Comparison of ENCODE assay signal across 9 cellular contexts in genomic region chr14:95683793-95684192, GRCh38. TPM values are rescaled to one million over a fixed set of nuclear protein-coding genes. Genes with fewer than 3 reads are reported as not detected.
DNase-seq lines count a peak whose midpoint lies in the region; ATAC-seq and TF ChIP-seq lines count a peak whose summit lies in the region.
"Had no signal": no experiment of that assay in that cellular context is flagged by ENCODE, and none has a peak within 500 bp of the region (broad histone marks: within the 10 kb centered on the region; RNA-seq: fewer than 3 reads in every experiment).

No MANE protein-coding gene starts in this region.

- H3K9me3 ChIP-seq in colonic mucosa, result no peaks in the 10 kb centered on the region
- no peaks in the 10 kb centered on the region for H3K9me3 ChIP-seq in smooth muscle cell (replicated peaks; ENCODE audit: low read depth)

- no peaks in the 10 kb centered on the region for H4K20me1 ChIP-seq in smooth muscle cell (ENCODE audit: low read depth)

- H3K9ac ChIP-seq in colonic mucosa (ENCODE audit: low read depth in 2 of 2, low read length in 2 of 2) (no peak overlapping the region), smooth muscle cell (ENCODE audit: low read depth) (no peak overlapping the region)

- WGBS in smooth muscle cell (ENCODE audit: low lambda C conversion rate), result 54% methylated on average over 4 of the region's 4 CpGs

- H3F3A ChIP-seq in smooth muscle cell (ENCODE audit: low read depth), result no peaks in the 10 kb centered on the region

- H3K27ac ChIP-seq in colonic mucosa (no peak overlapping the region), smooth muscle cell (ENCODE audit: low read depth) (no peak overlapping the region)

- TF ChIP-seq CTCF in colonic mucosa (IDR thresholded peaks at IDR 0.05) (peak; percentile 54), smooth muscle cell (IDR thresholded peaks at IDR 0.05; ENCODE audit: borderline replicate concordance, insufficient read depth, poor library complexity, severe bottlenecking) (peak; percentile 19)

- H3K27me3 ChIP-seq in colonic mucosa, result no peaks in the 10 kb centered on the region
- H3K27me3 ChIP-seq in smooth muscle cell (ENCODE audit: low read depth), result no peaks in the 10 kb centered on the region

- no peaks in the 10 kb centered on the region for H3K79me2 ChIP-seq in smooth muscle cell (ENCODE audit: low read depth)

- no peak overlapping the region for H2AFZ ChIP-seq in smooth muscle cell (ENCODE audit: low read depth)

- H3K36me3 ChIP-seq in colonic mucosa (no peaks in the 10 kb centered on the region), smooth muscle cell (ENCODE audit: low read depth) (no peaks in the 10 kb centered on the region)

- no peak overlapping the region for H3K4me2 ChIP-seq in smooth muscle cell

- DNase-seq in SIG-M5 treated with dmso at 0.1 percent for 504 hours (lab: John Stamatoyannopoulos, UW; ENCODE audit: unreplicated experiment) (peak; percentile 12), SIG-M5 (lab: John Stamatoyannopoulos, UW) (no peak), NCI-H69 (lab: John Stamatoyannopoulos, UW) (peak; percentile 71), colonic mucosa (peak; percentile 22), smooth muscle cell (lab: John Stamatoyannopoulos, UW; ENCODE audit: unreplicated experiment) (no peak), amniotic stem cell (lab: John Stamatoyannopoulos, UW) (no peak)

- H3K4me1 ChIP-seq in colonic mucosa (no peaks in the 10 kb centered on the region), smooth muscle cell (ENCODE audit: low read depth) (no peaks in the 10 kb centered on the region)

- ATAC-seq in HG03520 (IDR thresholded peaks at IDR 0.05; ENCODE audit: unreplicated experiment) (no peak), GM21786 (IDR thresholded peaks at IDR 0.05; ENCODE audit: unreplicated experiment) (no peak)
- ATAC-seq: naive thymus-derived CD8-positive, alpha-beta T cell had no signal

- intact Hi-C loops in colonic mucosa (cut with DNase I), result loop anchor here (2.0 kb wide), 1 partner anchor 123 kb away; no protein-coding TSS in a partner anchor

- H3K4me3 ChIP-seq in colonic mucosa, result no peak overlapping the region
- no peak overlapping the region for H3K4me3 ChIP-seq in smooth muscle cell

RNA-seq across cellular contexts. Expression of gene TCL1B, which starts 2.4 kb away (rescaled TPM):
- total RNA-seq in colonic mucosa (not detected), smooth muscle cell (not detected in 2 replicates)
- not detected in 2 replicates for polyA plus RNA-seq in smooth muscle cell
- polyA plus RNA-seq: naive thymus-derived CD8-positive, alpha-beta T cell had no signal

RNA-seq across cellular contexts. Expression of gene TCL1A, which starts 30.1 kb away (rescaled TPM):
- total RNA-seq in colonic mucosa (under 1 TPM in 1 of 2 donors, not detected in 1; 0.57 TPM), smooth muscle cell (not detected in 2 replicates)
- polyA plus RNA-seq in smooth muscle cell, result not detected in 2 replicates

Comparison
In these comparisons a context has a peak if more than half of its experiments do, and no peak if none do; other contexts are left out.
1. DNase-seq: peak in SIG-M5 treated with dmso at 0.1 percent for 504 hours (single experiment), NCI-H69 (single experiment) and colonic mucosa (single experiment); none in SIG-M5 (single experiment), smooth muscle cell (single experiment) and amniotic stem cell (single experiment).